8 cellular contexts compared by ENCODE assay signal in genomic region chr15:44536298-44536961, GRCh38. TPM values are rescaled to one million over a fixed set of nuclear protein-coding genes. Genes with fewer than 3 reads are reported as not detected.
DNase-seq lines count a peak whose midpoint lies in the region; ATAC-seq and TF ChIP-seq lines count a peak whose summit lies in the region.

No MANE protein-coding gene starts in this region.

- H3K27ac ChIP-seq in HUES6 (ENCODE audit: low read depth, low read length) (peak overlapping the region; percentile 86), right lobe of liver (peak overlapping the region; percentile 90 to 98 (median 93))

- peak in 2 of 3 experiments; percentile 36 to 83 for DNase-seq in activated CD8-positive, alpha-beta memory T cell treated with anti-CD3 and anti-CD28 coated beads for 48 hours (ENCODE audit: low read depth in 2 of 3, low spot score in 2 of 3)
- no peak for DNase-seq in activated CD8-positive, alpha-beta memory T cell treated with anti-CD3 and anti-CD28 coated beads for 24 hours
- DNase-seq in SHP77 treated with DMSO at 0.1 percent for 48 hours (lab: John Stamatoyannopoulos, UW) = peak; percentile 85
- DNase-seq in right lobe of liver = peak; percentile 91 to 93 (median 91)
- peak; percentile 72 for DNase-seq in stromal cell of bone marrow (ENCODE audit: low read depth)

- WGBS in right lobe of liver (ENCODE audit: insufficient coverage, low coverage, low lambda C conversion rate, missing lambda C conversion rate) = 0% methylated on average over 4 of the region's 47 CpGs

- H3K27me3 ChIP-seq in HUES6 (ENCODE audit: control insufficient read depth, insufficient read depth, low read length) (no peaks in the 10 kb centered on the region), right lobe of liver (no peaks in the 10 kb centered on the region)

- H3K4me3 Mint-ChIP-seq in dendritic cell treated with granulocyte-macrophage colony-stimulating factor and Interleukin-4, amounts not matched to agents 40 ng/mL and 50 ng/mL, for 4 days = peak overlapping the region; percentile 87

- peaks cover 73% of the 10 kb centered on the region for H3K36me3 Mint-ChIP-seq in dendritic cell treated with granulocyte-macrophage colony-stimulating factor and Interleukin-4, amounts not matched to agents 40 ng/mL and 50 ng/mL, for 4 days (ENCODE audit: low read depth)

- H3K4me3 ChIP-seq in HUES6 (ENCODE audit: low read depth, low read length) (peak overlapping the region; percentile 82), right lobe of liver (peak overlapping the region; percentile 69 to 97 (median 88))

- H3K9ac ChIP-seq in HUES6 (ENCODE audit: low read length) = peak overlapping the region; percentile 87

- H3K4me1 Mint-ChIP-seq in dendritic cell treated with granulocyte-macrophage colony-stimulating factor and Interleukin-4, amounts not matched to agents 40 ng/mL and 50 ng/mL, for 4 days (ENCODE audit: low read depth) = peaks cover 41% of the 10 kb centered on the region

- H3K9me3 Mint-ChIP-seq in dendritic cell treated with granulocyte-macrophage colony-stimulating factor and Interleukin-4, amounts not matched to agents 40 ng/mL and 50 ng/mL, for 4 days = no peaks in the 10 kb centered on the region

- H3K9me3 ChIP-seq in HUES6 (ENCODE audit: control insufficient read depth, insufficient read depth, low read depth, low read length) (no peaks in the 10 kb centered on the region), right lobe of liver (no peaks in the 10 kb centered on the region)

- H3K27ac Mint-ChIP-seq in dendritic cell treated with granulocyte-macrophage colony-stimulating factor and Interleukin-4, amounts not matched to agents 40 ng/mL and 50 ng/mL, for 4 days = peak overlapping the region; percentile 97

- TF ChIP-seq POLR2A in right lobe of liver (IDR thresholded peaks at IDR 0.05) = peak; percentile 63

- H3K27me3 Mint-ChIP-seq in dendritic cell treated with granulocyte-macrophage colony-stimulating factor and Interleukin-4, amounts not matched to agents 40 ng/mL and 50 ng/mL, for 4 days = no peaks in the 10 kb centered on the region

- ATAC-seq in GM21723 (IDR thresholded peaks at IDR 0.05; ENCODE audit: unreplicated experiment) (peak; percentile 67), right lobe of liver (peak; percentile 87 to 93 (median 88))

- peak; percentile 25 to 51 (median 48) for TF ChIP-seq CTCF in right lobe of liver (IDR thresholded peaks at IDR 0.05)

- peaks cover 20% of the 10 kb centered on the region for H3K36me3 ChIP-seq in HUES6 (ENCODE audit: control insufficient read depth, insufficient read depth, low read length)
- H3K36me3 ChIP-seq in right lobe of liver = peaks cover 0 to 3% (median 0%) of the 10 kb centered on the region in 4 donors

- intact Hi-C loops in dendritic cell treated with granulocyte-macrophage colony-stimulating factor and Interleukin-4, amounts not matched to agents 40 ng/mL and 50 ng/mL, for 4 days (cut with micrococcal nuclease) = loop anchor here (2.0 to 10.0 kb wide), 2 partner anchors 112 to 192 kb away; partner anchors contain the start of gene CTDSPL2
- intact Hi-C loops in right lobe of liver (cut with DNase I) = no loop called here

- H3K4me1 ChIP-seq in HUES6 (ENCODE audit: control insufficient read depth, insufficient read depth, low read length) (peaks cover 7% of the 10 kb centered on the region; the same call in 1 of the 2 replicates), right lobe of liver (peaks cover 0 to 17% (median 6%) of the 10 kb centered on the region in 4 donors)

RNA-seq across cellular contexts. Expression of gene EIF3J, which starts 0.5 kb away (rescaled TPM):
- total RNA-seq in right lobe of liver = 10 to 100 TPM; 30.1 to 59.8 (median 45.9) TPM
